In the genomic region with DNA sequence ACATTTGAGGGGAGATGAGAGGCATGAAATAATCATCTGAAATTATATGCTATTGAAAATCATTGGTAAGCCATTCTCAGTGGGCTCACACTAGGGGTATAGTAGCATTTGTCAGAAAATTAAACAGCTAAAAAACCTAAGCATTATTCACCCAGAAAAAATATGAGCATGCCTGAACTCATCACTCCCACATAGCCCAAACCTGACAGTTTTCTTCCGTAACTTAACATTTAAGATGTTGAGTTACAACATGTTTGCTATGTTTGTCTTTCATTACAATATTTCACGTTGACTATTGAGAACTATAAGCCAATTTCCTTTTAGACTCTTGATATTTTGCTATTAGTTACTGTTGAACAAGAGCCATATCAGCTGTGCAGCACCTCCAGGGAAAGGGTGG, we compare ENCODE assay signal across 22 cellular contexts. TPM values are rescaled to one million over a fixed set of nuclear protein-coding genes. Genes with fewer than 3 reads are reported as not detected.
"Had no signal": no experiment of that assay in that cellular context is flagged by ENCODE, and none has a peak within 500 bp of the region (broad histone marks: within the 10 kb centered on the region; RNA-seq: fewer than 3 reads in every experiment).

No MANE protein-coding gene starts in this region.

- H3K27ac ChIP-seq: coronary artery, gastrocnemius medialis, heart right ventricle, left lung, lower lobe of right lung had no signal

- H3K4me1 ChIP-seq: left lung, lower lobe of right lung had no signal

- DNase-seq: dermis blood vessel endothelial cell; dorsolateral prefrontal cortex; effector CD4-positive, alpha-beta T cell; effector memory CD4-positive, alpha-beta T cell; foreskin melanocyte; gastrocnemius medialis; glutamatergic neuron; head of caudate nucleus; heart right ventricle; hippocampal formation; left cardiac atrium; left lung; left ventricle myocardium superior; lower lobe of right lung; mesendoderm; midbrain; naive thymus-derived CD4-positive, alpha-beta T cell had no signal

- H3K36me3 ChIP-seq: gastrocnemius medialis, heart right ventricle, left lung, lower lobe of right lung had no signal

- H3K27me3 ChIP-seq: dorsolateral prefrontal cortex, gastrocnemius medialis, heart right ventricle, left lung had no signal

- H3K4me3 ChIP-seq: coronary artery, dorsolateral prefrontal cortex, gastrocnemius medialis, heart right ventricle, left lung, lower lobe of right lung had no signal

- FAIRE-seq: colon, endothelial cell of umbilical vein, islet of Langerhans had no signal

- ATAC-seq: gastrocnemius medialis; heart right ventricle; left cardiac atrium; left lung; left ventricle myocardium superior; lower lobe of right lung; naive thymus-derived CD4-positive, alpha-beta T cell had no signal

- H3K9me3 ChIP-seq: gastrocnemius medialis, heart right ventricle, lower lobe of right lung had no signal

RNA-seq across cellular contexts. Expression of a gene that starts 23.5 kb away (rescaled TPM):
- total RNA-seq: mononuclear cell; naive thymus-derived CD4-positive, alpha-beta T cell had no signal
- polyA plus RNA-seq: naive thymus-derived CD4-positive, alpha-beta T cell had no signal
